In the genomic region with DNA sequence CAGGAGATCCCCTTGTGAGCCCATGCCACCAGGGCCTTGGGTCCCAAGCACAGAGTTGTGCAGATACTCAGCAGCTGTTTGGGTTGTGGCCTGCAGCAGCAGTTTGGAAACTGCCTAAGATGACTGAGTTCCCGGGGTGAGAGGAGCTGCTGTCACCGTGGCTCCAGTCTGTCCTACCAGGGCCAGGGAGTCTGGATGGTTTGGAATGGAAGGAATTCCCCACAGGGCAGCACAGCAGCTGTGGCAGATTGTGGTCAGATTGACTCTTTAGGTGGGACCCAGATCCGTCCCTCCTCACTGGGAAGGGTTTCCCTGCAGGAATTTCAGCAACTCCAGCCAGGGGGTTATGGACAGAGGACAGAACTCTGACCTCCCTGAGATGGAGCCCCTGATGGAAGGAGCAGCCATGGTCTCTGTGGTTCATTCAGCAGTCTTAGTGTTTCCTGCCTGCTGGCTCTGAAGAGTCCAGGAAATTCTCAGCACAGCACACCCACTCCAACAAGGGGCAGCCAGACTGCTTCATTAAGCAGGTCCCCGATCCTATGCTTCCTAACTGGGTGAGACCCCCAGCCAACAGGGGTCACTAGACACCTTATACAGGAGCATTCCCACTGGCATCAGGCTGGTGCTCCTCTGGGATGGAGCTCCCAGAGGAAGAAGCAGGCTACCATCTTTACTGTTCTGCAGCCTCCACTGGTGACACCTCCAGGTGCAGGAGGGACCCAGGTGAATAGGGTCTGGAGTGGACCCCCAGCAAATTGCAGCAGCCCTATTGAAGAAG, we compare ENCODE assay signal across 22 cellular contexts. TPM values are rescaled to one million over a fixed set of nuclear protein-coding genes. Genes with fewer than 3 reads are reported as not detected.
DNase-seq lines count a peak whose midpoint lies in the region; ATAC-seq, FAIRE-seq and TF ChIP-seq lines count a peak whose summit lies in the region.
"Had no signal": no experiment of that assay in that cellular context is flagged by ENCODE, and none has a peak within 500 bp of the region (broad histone marks: within the 10 kb centered on the region; RNA-seq: fewer than 3 reads in every experiment).

No MANE protein-coding gene starts in this region.

- H3K4me1 ChIP-seq in GM23338 (ENCODE audit: insufficient read depth) = no peaks in the 10 kb centered on the region
- peaks cover 5% of the 10 kb centered on the region for H3K4me1 ChIP-seq in astrocyte (ENCODE audit: insufficient read depth, low read length)
- peaks cover 11% of the 10 kb centered on the region for H3K4me1 ChIP-seq in mesodermal cell (ENCODE audit: control insufficient read depth, insufficient read depth, low read length, poor library complexity, severe bottlenecking)
- H3K4me1 ChIP-seq in pancreas = no peaks in the 10 kb centered on the region
- no peaks in the 10 kb centered on the region for H3K4me1 ChIP-seq in sigmoid colon
- H3K4me1 ChIP-seq: thyroid gland had no signal

- H3K27ac Mint-ChIP-seq in GM23338 = no peak overlapping the region
- no peak overlapping the region for H3K27ac Mint-ChIP-seq in astrocyte (ENCODE audit: unreplicated experiment)
- H3K27ac Mint-ChIP-seq: activated naive CD4-positive, alpha-beta T cell treated with anti-CD3 and anti-CD28 coated beads, Interleukin-2, amount 50 U/mL, for 24 hours; effector memory CD8-positive, alpha-beta T cell; memory B cell; naive thymus-derived CD4-positive, alpha-beta T cell; stimulated activated naive CD8-positive, alpha-beta T cell treated with anti-CD3 and anti-CD28 coated beads, Interleukin-15, amount 100 ng/mL, for 72 hours had no signal

- H3K9me3 ChIP-seq in astrocyte (ENCODE audit: insufficient read depth, low read depth, low read length) (no peaks in the 10 kb centered on the region), mesodermal cell (ENCODE audit: control insufficient read depth, low read length) (no peaks in the 10 kb centered on the region), pancreas (no peaks in the 10 kb centered on the region), sigmoid colon (peaks cover 0 to 7% (median 0%) of the 10 kb centered on the region in 4 donors)
- H3K9me3 ChIP-seq: thyroid gland had no signal

- no peak overlapping the region for H3K4me3 Mint-ChIP-seq in GM23338
- H3K4me3 Mint-ChIP-seq in astrocyte (ENCODE audit: unreplicated experiment) = no peak overlapping the region
- H3K4me3 Mint-ChIP-seq: activated naive CD4-positive, alpha-beta T cell treated with anti-CD3 and anti-CD28 coated beads, Interleukin-2, amount 50 U/mL, for 24 hours; effector memory CD8-positive, alpha-beta T cell; memory B cell; naive thymus-derived CD4-positive, alpha-beta T cell; stimulated activated naive CD8-positive, alpha-beta T cell treated with anti-CD3 and anti-CD28 coated beads, Interleukin-15, amount 100 ng/mL, for 72 hours had no signal

- H3K9me2 ChIP-seq in GM23338 (ENCODE audit: insufficient read depth) = no peaks in the 10 kb centered on the region

- H3K27me3 Mint-ChIP-seq in GM23338 (ENCODE audit: insufficient read depth, low read depth, poor library complexity) (peaks cover 2% of the 10 kb centered on the region), astrocyte (ENCODE audit: low read depth, unreplicated experiment) (no peaks in the 10 kb centered on the region)
- H3K27me3 Mint-ChIP-seq: activated naive CD4-positive, alpha-beta T cell treated with anti-CD3 and anti-CD28 coated beads, Interleukin-2, amount 50 U/mL, for 24 hours; effector memory CD8-positive, alpha-beta T cell; memory B cell; stimulated activated naive CD8-positive, alpha-beta T cell treated with anti-CD3 and anti-CD28 coated beads, Interleukin-15, amount 100 ng/mL, for 72 hours had no signal

- no peaks in the 10 kb centered on the region for H3K27me3 ChIP-seq in GM23338 (ENCODE audit: insufficient read depth)
- H3K27me3 ChIP-seq in astrocyte (ENCODE audit: insufficient read depth, low read length) = no peaks in the 10 kb centered on the region
- no peaks in the 10 kb centered on the region for H3K27me3 ChIP-seq in pancreas
- H3K27me3 ChIP-seq in sigmoid colon = no peaks in the 10 kb centered on the region
- H3K27me3 ChIP-seq: BLaER1 treated with 17β-estradiol and CSF1 and Interleukin-3, amounts not matched to agents 10 nM and 100 nM; thyroid gland had no signal

- no peak overlapping the region for H3K4me2 ChIP-seq in GM23338
- H3K4me2 ChIP-seq in astrocyte (ENCODE audit: low read length) = no peak overlapping the region
- H3K4me2 ChIP-seq: BLaER1 treated with 17β-estradiol and CSF1 and Interleukin-3, amounts not matched to agents 10 nM and 100 nM had no signal

- no peak overlapping the region for H3K9ac ChIP-seq in astrocyte (ENCODE audit: low read length)
- H3K9ac ChIP-seq: BLaER1 treated with 17β-estradiol and CSF1 and Interleukin-3, amounts not matched to agents 10 nM and 100 nM had no signal

- H3K36me3 ChIP-seq in GM23338 (ENCODE audit: insufficient read depth) (no peaks in the 10 kb centered on the region), astrocyte (ENCODE audit: insufficient read depth, low read length) (no peaks in the 10 kb centered on the region), mesodermal cell (ENCODE audit: control insufficient read depth, insufficient read depth, low read length) (no peaks in the 10 kb centered on the region), pancreas (no peaks in the 10 kb centered on the region), sigmoid colon (no peaks in the 10 kb centered on the region)
- H3K36me3 ChIP-seq: thyroid gland had no signal

- H3K36me3 Mint-ChIP-seq in GM23338 (ENCODE audit: low read depth) (no peaks in the 10 kb centered on the region), astrocyte (ENCODE audit: low read depth, unreplicated experiment) (peaks cover 7% of the 10 kb centered on the region)

- TF ChIP-seq EP300 in sigmoid colon (IDR thresholded peaks at IDR 0.05) = no peak

- DNase-seq in AG08396 (ENCODE audit: low spot score) (peak; percentile 41), GM23338 (ENCODE audit: low spot score) (peak; percentile 4), astrocyte (ENCODE audit: low read depth) (peak; percentile 54), pancreas (no peak), sigmoid colon (no peak), germinal center (ENCODE audit: low spot score) (no peak)
- DNase-seq in activated naive CD4-positive, alpha-beta T cell (lab: John Stamatoyannopoulos, UW) = no peak
- DNase-seq: activated CD4-positive, alpha-beta T cell treated with anti-CD3 and anti-CD28 coated beads, Interleukin-2, amount 50 U/mL, for 48 hours; cortex of kidney; effector memory CD8-positive, alpha-beta T cell; foreskin melanocyte; naive thymus-derived CD4-positive, alpha-beta T cell; NCI-H510A; Right ventricle myocardium superior; stimulated activated naive CD8-positive, alpha-beta T cell treated with anti-CD3 and anti-CD28 coated beads, Interleukin-15, amount 100 ng/mL, for 72 hours; thyroid gland had no signal

- FAIRE-seq in astrocyte (lab: Jason Lieb, UNC) (no peak), pancreas (lab: Jason Lieb, UNC) (no peak)
- FAIRE-seq: GM19239 had no signal

- WGBS in mesodermal cell (ENCODE audit: insufficient coverage in 2 of 2), 2 experiments = 83 to 96% methylated on average over 1 to 4 of the region's 4 CpGs
- WGBS in pancreas, 2 donors = 85% methylated on average over 4 of the region's 4 CpGs
- 78 to 91% methylated on average over 4 of the region's 4 CpGs for WGBS in sigmoid colon, 2 donors

- H3K9me3 Mint-ChIP-seq in GM23338 (peaks cover 3% of the 10 kb centered on the region; the same call in 1 of the 3 replicates), astrocyte (ENCODE audit: unreplicated experiment) (peaks cover 14% of the 10 kb centered on the region)

- no peak for TF ChIP-seq POLR2A in sigmoid colon (IDR thresholded peaks at IDR 0.05)

- H2AFZ ChIP-seq in GM23338 (no peak overlapping the region), astrocyte (ENCODE audit: low read depth, low read length) (no peak overlapping the region)

- ATAC-seq in GM23338 (no peak), pancreas (no peak)
- ATAC-seq: effector memory CD8-positive, alpha-beta T cell; naive thymus-derived CD4-positive, alpha-beta T cell; stimulated activated naive CD8-positive, alpha-beta T cell treated with anti-CD3 and anti-CD28 coated beads, Interleukin-15, amount 100 ng/mL, for 72 hours had no signal

- H3K4me1 Mint-ChIP-seq in GM23338 = no peaks in the 10 kb centered on the region
- peaks cover 17% of the 10 kb centered on the region for H3K4me1 Mint-ChIP-seq in astrocyte (ENCODE audit: low read depth, unreplicated experiment)
- H3K4me1 Mint-ChIP-seq: activated naive CD4-positive, alpha-beta T cell treated with anti-CD3 and anti-CD28 coated beads, Interleukin-2, amount 50 U/mL, for 24 hours; naive thymus-derived CD4-positive, alpha-beta T cell; stimulated activated naive CD8-positive, alpha-beta T cell treated with anti-CD3 and anti-CD28 coated beads, Interleukin-15, amount 100 ng/mL, for 72 hours had no signal

- TF ChIP-seq CTCF in GM23338 (conservative IDR thresholded peaks at IDR 0.05; ENCODE audit: low read depth in 2 of 2) (peak in 1 of 2 experiments; percentile 53; a peak in 2 of 4 replicates), astrocyte (IDR thresholded peaks at IDR 0.05; ENCODE audit: insufficient read depth, low read depth, low read length) (no peak), pancreas (IDR thresholded peaks at IDR 0.05) (no peak), sigmoid colon (IDR thresholded peaks at IDR 0.05) (no peak)

- H3K79me2 ChIP-seq in GM23338 (replicated peaks; ENCODE audit: insufficient read depth) (no peaks in the 10 kb centered on the region), astrocyte (ENCODE audit: insufficient read depth, low read length) (no peaks in the 10 kb centered on the region)

- no peaks in the 10 kb centered on the region for H3F3A ChIP-seq in GM23338 (replicated peaks; ENCODE audit: low read depth)

- no peak overlapping the region for H3K4me3 ChIP-seq in GM23338
- no peak overlapping the region for H3K4me3 ChIP-seq in astrocyte (ENCODE audit: insufficient read depth, low read depth, low read length)
- no peak overlapping the region for H3K4me3 ChIP-seq in mesodermal cell (ENCODE audit: extremely low read depth, insufficient read depth, low read length, poor library complexity, severe bottlenecking)
- no peak overlapping the region for H3K4me3 ChIP-seq in pancreas
- H3K4me3 ChIP-seq in sigmoid colon = no peak overlapping the region
- H3K4me3 ChIP-seq: BLaER1 treated with 17β-estradiol and CSF1 and Interleukin-3, amounts not matched to agents 10 nM and 100 nM; skin epidermis; thyroid gland had no signal

- H4K20me1 ChIP-seq in GM23338 (replicated peaks; ENCODE audit: insufficient read depth) (no peaks in the 10 kb centered on the region), astrocyte (ENCODE audit: insufficient read depth, low read length) (no peaks in the 10 kb centered on the region)
- H4K20me1 ChIP-seq: BLaER1 treated with 17β-estradiol and CSF1 and Interleukin-3, amounts not matched to agents 10 nM and 100 nM had no signal

- intact Hi-C loops in pancreas (cut with DNase I) = no loop called here
- intact Hi-C loops in sigmoid colon (cut with DNase I) = no loop called here

- H3K27ac ChIP-seq in GM23338 (ENCODE audit: low read depth) (no peak overlapping the region), astrocyte (ENCODE audit: low read depth, low read length) (no peak overlapping the region), mesodermal cell (ENCODE audit: low read depth, low read length, severe bottlenecking) (peak overlapping the region; percentile 63), pancreas (no peak overlapping the region), sigmoid colon (no peak overlapping the region)
- H3K27ac ChIP-seq: BLaER1 treated with 17β-estradiol and CSF1 and Interleukin-3, amounts not matched to agents 10 nM and 100 nM; skin epidermis; thyroid gland had no signal

RNA-seq across cellular contexts. Expression of gene TNFSF4, which starts 51.5 kb away (rescaled TPM):
- 1.2 and 1.5 TPM in 2 replicates for total RNA-seq in GM23338 (2014; rRNA removed; shearing (Covaris generic))
- 0.52 and 0.55 TPM in 2 replicates for polyA plus RNA-seq in GM23338 (2016; fragmentation: Nextera tagmentation; extraction: Ambion mirVana)
- total RNA-seq in astrocyte = 3.0 and 3.3 TPM in 2 replicates
- polyA plus RNA-seq in mesodermal cell (2013, experiment 1 of 2) = 5.9 TPM
- 6.0 TPM for polyA plus RNA-seq in mesodermal cell (2013, experiment 2 of 2)
- total RNA-seq in pancreas = 1 to 10 TPM in 1 of 6 donors, under 1 TPM in 5; 0.25 to 1.1 (median 0.45) TPM
- under 1 TPM; 0.30 to 0.61 TPM for polyA plus RNA-seq in pancreas
- 1 to 10 TPM in 3 of 4 donors, under 1 TPM in 1; 0.99 to 1.8 (median 1.5) TPM for total RNA-seq in sigmoid colon
- polyA plus RNA-seq in sigmoid colon = 1 to 10 TPM in 1 of 3 donors, under 1 TPM in 2; 0.23 to 2.7 (median 0.60) TPM

Comparison
In these comparisons a context has a peak if more than half of its experiments do, and no peak if none do; other contexts are left out.
1. DNase-seq: peak in AG08396 (single experiment), GM23338 (single experiment) and astrocyte (single experiment); none in pancreas (0 of 6), activated naive CD4-positive, alpha-beta T cell (0 of 4), sigmoid colon (single experiment) and germinal center (single experiment).